Comparison of ENCODE assay signal across 8 cellular contexts in genomic region chr11:6474423-6474792, GRCh38. TPM values are rescaled to one million over a fixed set of nuclear protein-coding genes. Genes with fewer than 3 reads are reported as not detected.
DNase-seq lines count a peak whose midpoint lies in the region; ATAC-seq, FAIRE-seq and TF ChIP-seq lines count a peak whose summit lies in the region.

No MANE protein-coding gene starts in this region.

- no peaks in the 10 kb centered on the region for H3K9me3 Mint-ChIP-seq in activated CD8-positive, alpha-beta T cell treated with anti-CD3 and anti-CD28 coated beads, Interleukin-2, amount 10 ng/mL, durations not matched to agents 7 days and 5 days (ENCODE audit: insufficient read depth)
- H3K9me3 Mint-ChIP-seq in stimulated activated memory B cell treated with anti-CD40 and anti-IgM and Interleukin-4, amounts not matched to agents 10 μg/mL and 1 μg/mL and 100 μg/mL, for 72 hours, result no peaks in the 10 kb centered on the region

- no peaks in the 10 kb centered on the region for H3K9me3 ChIP-seq in iPS DF 6.9 (ENCODE audit: control insufficient read depth, insufficient read depth, low read length)

- FAIRE-seq in GM12892 (lab: Jason Lieb, UNC), result no peak

- no peak for TF ChIP-seq POLR2A in GM12892 (IDR thresholded peaks at IDR 0.05; ENCODE audit: low read depth, low read length)

- POLR2A ChIA-PET in activated CD8-positive, alpha-beta T cell treated with anti-CD3 and anti-CD28 coated beads, Interleukin-2, amount 10 ng/mL, durations not matched to agents 7 days and 5 days (lab: Charles Lee), result interaction anchor here (0.7 kb wide), 1 partner anchor 22 kb away, joined by 3 read pairs; no protein-coding TSS in a partner anchor

- peaks cover 21% of the 10 kb centered on the region for H3K36me3 Mint-ChIP-seq in activated CD8-positive, alpha-beta T cell treated with anti-CD3 and anti-CD28 coated beads, Interleukin-2, amount 10 ng/mL, durations not matched to agents 7 days and 5 days (ENCODE audit: low read depth)
- H3K36me3 Mint-ChIP-seq in stimulated activated memory B cell treated with anti-CD40 and anti-IgM and Interleukin-4, amounts not matched to agents 10 μg/mL and 1 μg/mL and 100 μg/mL, for 72 hours, result peaks cover 18% of the 10 kb centered on the region

- H3K27me3 Mint-ChIP-seq in activated CD8-positive, alpha-beta T cell treated with anti-CD3 and anti-CD28 coated beads, Interleukin-2, amount 10 ng/mL, durations not matched to agents 7 days and 5 days (ENCODE audit: low read depth), result peaks cover 11% of the 10 kb centered on the region
- H3K27me3 Mint-ChIP-seq in stimulated activated memory B cell treated with anti-CD40 and anti-IgM and Interleukin-4, amounts not matched to agents 10 μg/mL and 1 μg/mL and 100 μg/mL, for 72 hours, result no peaks in the 10 kb centered on the region

- CTCF ChIA-PET in activated CD8-positive, alpha-beta T cell treated with anti-CD3 and anti-CD28 coated beads, Interleukin-2, amount 10 ng/mL, durations not matched to agents 7 days and 5 days (lab: Charles Lee), result interaction anchor here (1.0 to 2.7 kb wide), 4 partner anchors 31 to 95 kb away, joined by 3 to 16 read pairs (median 8); no protein-coding TSS in a partner anchor

- H3K4me3 Mint-ChIP-seq in activated CD8-positive, alpha-beta T cell treated with anti-CD3 and anti-CD28 coated beads, Interleukin-2, amount 10 ng/mL, durations not matched to agents 7 days and 5 days, result peak overlapping the region; percentile 75
- H3K4me3 Mint-ChIP-seq in stimulated activated memory B cell treated with anti-CD40 and anti-IgM and Interleukin-4, amounts not matched to agents 10 μg/mL and 1 μg/mL and 100 μg/mL, for 72 hours, result peak overlapping the region; percentile 84

- no CpG with 5 or more reads among the region's 6 CpGs for WGBS in iPS DF 6.9 (ENCODE audit: insufficient coverage, insufficient read length)

- no peak for DNase-seq in HFF-Myc (ENCODE audit: extremely low read depth, low read depth)
- DNase-seq in activated CD8-positive, alpha-beta T cell treated with anti-CD3 and anti-CD28 coated beads, Interleukin-2, amount 10 ng/mL, durations not matched to agents 7 days and 5 days, result no peak
- no peak for DNase-seq in iPS DF 6.9 (ENCODE audit: low read depth, low spot score)
- no peak for DNase-seq in NCI-H2171 (lab: John Stamatoyannopoulos, UW)
- no peak for DNase-seq in GM20000 (ENCODE audit: low spot score)
- DNase-seq in GM12892 (ENCODE audit: insufficient read length), result no peak
- no peak for DNase-seq in NCI-H82 (lab: John Stamatoyannopoulos, UW)

- H3K36me3 ChIP-seq in iPS DF 6.9 (ENCODE audit: control insufficient read depth, insufficient read depth, low read length), result peaks cover 14% of the 10 kb centered on the region; the same call in 1 of the 2 replicates

- no peaks in the 10 kb centered on the region; the same call in 1 of the 2 replicates for H3K4me1 ChIP-seq in iPS DF 6.9 (ENCODE audit: control insufficient read depth, insufficient read depth, low read length)

- TF ChIP-seq CTCF in HFF-Myc (IDR thresholded peaks at IDR 0.05; ENCODE audit: low read depth, low read length, missing control alignments), result no peak
- TF ChIP-seq CTCF in GM20000 (IDR thresholded peaks at IDR 0.05; ENCODE audit: extremely low read depth, missing control alignments), result no peak

- H3K27me3 ChIP-seq in iPS DF 6.9 (ENCODE audit: control insufficient read depth, insufficient read depth, low read length), result no peaks in the 10 kb centered on the region

- peak overlapping the region; percentile 49 for H3K4me3 ChIP-seq in HFF-Myc (replicated peaks; ENCODE audit: low read depth, low read length)
- H3K4me3 ChIP-seq in iPS DF 6.9 (ENCODE audit: low read length), result peak overlapping the region; percentile 52; the same call in 1 of the 2 replicates

- no peak overlapping the region for H3K27ac ChIP-seq in iPS DF 6.9 (ENCODE audit: low read length)

- no peak for ATAC-seq in activated CD8-positive, alpha-beta T cell treated with anti-CD3 and anti-CD28 coated beads, Interleukin-2, amount 10 ng/mL, durations not matched to agents 7 days and 5 days
- peak; percentile 1 for ATAC-seq in stimulated activated memory B cell treated with anti-CD40 and anti-IgM and Interleukin-4, amounts not matched to agents 10 μg/mL and 1 μg/mL and 100 μg/mL, for 72 hours

- peak overlapping the region; percentile 37 for H3K27ac Mint-ChIP-seq in activated CD8-positive, alpha-beta T cell treated with anti-CD3 and anti-CD28 coated beads, Interleukin-2, amount 10 ng/mL, durations not matched to agents 7 days and 5 days
- peak overlapping the region; percentile 76 for H3K27ac Mint-ChIP-seq in stimulated activated memory B cell treated with anti-CD40 and anti-IgM and Interleukin-4, amounts not matched to agents 10 μg/mL and 1 μg/mL and 100 μg/mL, for 72 hours

- peaks cover 31% of the 10 kb centered on the region for H3K4me1 Mint-ChIP-seq in activated CD8-positive, alpha-beta T cell treated with anti-CD3 and anti-CD28 coated beads, Interleukin-2, amount 10 ng/mL, durations not matched to agents 7 days and 5 days (ENCODE audit: low read depth)
- peaks cover 22% of the 10 kb centered on the region for H3K4me1 Mint-ChIP-seq in stimulated activated memory B cell treated with anti-CD40 and anti-IgM and Interleukin-4, amounts not matched to agents 10 μg/mL and 1 μg/mL and 100 μg/mL, for 72 hours

RNA-seq across cellular contexts. Expression of gene TRIM3, which starts 0.7 kb away (rescaled TPM):
- 1 to 10 TPM; 5.7 to 7.5 TPM for total RNA-seq in activated CD8-positive, alpha-beta T cell treated with anti-CD3 and anti-CD28 coated beads, Interleukin-2, amount 10 ng/mL, durations not matched to agents 7 days and 5 days
- 5.3 TPM for polyA plus RNA-seq in GM12892 (2012; ENCODE audit: missing spikeins)

RNA-seq across cellular contexts. Expression of gene ARFIP2, which starts 6.7 kb away (rescaled TPM):
- total RNA-seq in activated CD8-positive, alpha-beta T cell treated with anti-CD3 and anti-CD28 coated beads, Interleukin-2, amount 10 ng/mL, durations not matched to agents 7 days and 5 days, result 10 to 100 TPM; 38.6 to 39.8 TPM
- 35.7 TPM for polyA plus RNA-seq in GM12892 (2012; ENCODE audit: missing spikeins)

RNA-seq across cellular contexts. Expression of gene TIMM10B, which starts 6.9 kb away (rescaled TPM):
- total RNA-seq in activated CD8-positive, alpha-beta T cell treated with anti-CD3 and anti-CD28 coated beads, Interleukin-2, amount 10 ng/mL, durations not matched to agents 7 days and 5 days, result 10 to 100 TPM; 34.1 to 35.4 TPM
- 27.4 TPM for polyA plus RNA-seq in GM12892 (2012; ENCODE audit: missing spikeins)

RNA-seq across cellular contexts. Expression of gene DNHD1, which starts 22.7 kb away (rescaled TPM):
- 10 to 100 TPM; 17.8 to 18.5 TPM for total RNA-seq in activated CD8-positive, alpha-beta T cell treated with anti-CD3 and anti-CD28 coated beads, Interleukin-2, amount 10 ng/mL, durations not matched to agents 7 days and 5 days
- polyA plus RNA-seq in GM12892 (2012; ENCODE audit: missing spikeins), result 20.4 TPM

RNA-seq across cellular contexts. Expression of gene HPX, which starts 33.6 kb away (rescaled TPM):
- total RNA-seq in activated CD8-positive, alpha-beta T cell treated with anti-CD3 and anti-CD28 coated beads, Interleukin-2, amount 10 ng/mL, durations not matched to agents 7 days and 5 days, result not detected
- 0.57 TPM for polyA plus RNA-seq in GM12892 (2012; ENCODE audit: missing spikeins)
